ENCODE assay signal across 8 cellular contexts in the genomic region with DNA sequence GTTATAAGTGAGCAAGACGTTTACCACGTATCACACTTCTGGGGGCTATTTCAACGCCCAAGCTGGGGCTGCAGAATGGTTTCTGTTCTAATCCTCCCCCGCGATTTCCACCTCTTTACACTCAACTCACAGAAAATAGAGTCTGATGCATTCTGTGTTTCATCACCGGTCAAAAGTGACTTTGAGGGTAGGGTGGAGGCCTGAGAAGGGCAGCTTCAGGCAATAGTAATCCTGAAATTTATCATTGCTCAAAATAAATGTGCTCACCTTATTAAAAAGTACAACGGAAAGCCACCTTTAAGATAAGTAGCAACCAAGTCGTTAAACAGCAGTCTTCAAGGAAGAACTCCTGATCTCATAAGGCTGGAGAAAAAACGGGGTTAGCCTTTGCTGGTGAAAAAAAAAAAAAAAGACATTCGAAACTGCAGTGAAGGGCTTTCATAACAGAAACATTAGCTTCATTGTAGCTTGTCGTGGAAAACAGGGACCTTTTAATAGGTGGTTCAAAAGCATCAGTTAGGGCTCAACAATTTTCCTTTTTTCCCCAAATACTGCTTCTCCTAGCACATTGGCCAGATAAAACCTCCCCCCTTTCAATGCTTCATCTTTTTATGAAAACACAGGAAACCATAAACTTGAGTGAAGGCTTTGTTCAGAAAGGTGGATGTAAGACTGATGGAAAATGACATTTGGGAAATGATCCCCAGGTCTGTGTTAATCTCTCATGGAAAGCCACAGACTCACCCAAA.
DNase-seq lines count a peak whose midpoint lies in the region; ATAC-seq lines count a peak whose summit lies in the region.

No MANE protein-coding gene starts in this region.

- H3K9me3 Mint-ChIP-seq in central memory CD8-positive, alpha-beta T cell, result no peaks in the 10 kb centered on the region

- WGBS in thymus, result 4% methylated on average over 11 of the region's 11 CpGs

- H3K4me1 ChIP-seq in mucosa of rectum (ENCODE audit: control insufficient read depth in 2 of 2, insufficient read depth in 2 of 2, low read length in 2 of 2) (peaks cover 35 to 52% of the 10 kb centered on the region in 2 donors), thymus (ENCODE audit: control insufficient read depth, insufficient read depth, low read length) (peaks cover 28% of the 10 kb centered on the region)

- H3K27ac Mint-ChIP-seq in central memory CD8-positive, alpha-beta T cell (ENCODE audit: low read depth), result peak overlapping the region; percentile 93

- peak overlapping the region; percentile 92 for H3K4me3 Mint-ChIP-seq in central memory CD8-positive, alpha-beta T cell

- no peaks in the 10 kb centered on the region for H3K27me3 Mint-ChIP-seq in central memory CD8-positive, alpha-beta T cell

- peaks cover 57% of the 10 kb centered on the region for H3K4me1 Mint-ChIP-seq in central memory CD8-positive, alpha-beta T cell

- no peaks in the 10 kb centered on the region for H3K36me3 ChIP-seq in mucosa of rectum (ENCODE audit: control insufficient read depth in 2 of 2, insufficient read depth in 2 of 2, low read length in 2 of 2)
- no peaks in the 10 kb centered on the region for H3K36me3 ChIP-seq in thymus (ENCODE audit: control insufficient read depth, insufficient read depth)

- no peaks in the 10 kb centered on the region for H3K27me3 ChIP-seq in mucosa of rectum (ENCODE audit: control insufficient read depth in 2 of 2, insufficient read depth in 2 of 2, low read length in 2 of 2)
- H3K27me3 ChIP-seq in thymus (ENCODE audit: control insufficient read depth, insufficient read depth), result no peaks in the 10 kb centered on the region

- H3K4me3 ChIP-seq in mucosa of rectum (ENCODE audit: low read length in 2 of 2), result peak overlapping the region; percentile 75 to 91
- peak overlapping the region; percentile 99 for H3K4me3 ChIP-seq in thymus (ENCODE audit: low read length)

- H3K27ac ChIP-seq in mucosa of rectum (ENCODE audit: low read depth in 2 of 2, low read length in 2 of 2) (peak overlapping the region; percentile 95 to 97), thymus (ENCODE audit: low read depth) (peak overlapping the region; percentile 99)

- ATAC-seq in central memory CD8-positive, alpha-beta T cell (replicated peaks; ENCODE audit: extremely low read depth, poor library complexity, severe bottlenecking), result no peak

- H3K9ac ChIP-seq in mucosa of rectum (ENCODE audit: low read depth in 1 of 2, low read length in 2 of 2), result peak overlapping the region; percentile 93 to 99

- H3K9me3 ChIP-seq in mucosa of rectum (ENCODE audit: control insufficient read depth in 2 of 2, low read length in 2 of 2) (no peaks in the 10 kb centered on the region), thymus (ENCODE audit: control insufficient read depth) (no peaks in the 10 kb centered on the region)

- H3K36me3 Mint-ChIP-seq in central memory CD8-positive, alpha-beta T cell (ENCODE audit: insufficient read depth), result peaks cover 15% of the 10 kb centered on the region

- DNase-seq in activated T-cell treated with anti-CD3 and anti-CD28 coated beads for 24 hours (ENCODE audit: low read depth) (peak; percentile 45), RKO (ENCODE audit: low spot score) (peak; percentile 48), NCI-H2029 (lab: John Stamatoyannopoulos, UW) (no peak), NCI-H146 treated with DMSO at 0.1 percent for 48 hours (lab: John Stamatoyannopoulos, UW; ENCODE audit: unreplicated experiment) (no peak)
- DNase-seq in activated T-cell treated with anti-CD3 and anti-CD28 coated beads, Interleukin-2, amount 50 U/mL, for 1 hour, result no peak
- no peak for DNase-seq in central memory CD8-positive, alpha-beta T cell (ENCODE audit: low spot score in 2 of 2)

Comparison
In these comparisons a context has a peak if more than half of its experiments do, and no peak if none do; other contexts are left out.
1. DNase-seq: peak in activated T-cell treated with anti-CD3 and anti-CD28 coated beads for 24 hours (single experiment) and RKO (single experiment); none in activated T-cell treated with anti-CD3 and anti-CD28 coated beads, Interleukin-2, amount 50 U/mL, for 1 hour (single experiment), central memory CD8-positive, alpha-beta T cell (0 of 2), NCI-H2029 (single experiment) and NCI-H146 treated with DMSO at 0.1 percent for 48 hours (single experiment).